In the genomic region with DNA sequence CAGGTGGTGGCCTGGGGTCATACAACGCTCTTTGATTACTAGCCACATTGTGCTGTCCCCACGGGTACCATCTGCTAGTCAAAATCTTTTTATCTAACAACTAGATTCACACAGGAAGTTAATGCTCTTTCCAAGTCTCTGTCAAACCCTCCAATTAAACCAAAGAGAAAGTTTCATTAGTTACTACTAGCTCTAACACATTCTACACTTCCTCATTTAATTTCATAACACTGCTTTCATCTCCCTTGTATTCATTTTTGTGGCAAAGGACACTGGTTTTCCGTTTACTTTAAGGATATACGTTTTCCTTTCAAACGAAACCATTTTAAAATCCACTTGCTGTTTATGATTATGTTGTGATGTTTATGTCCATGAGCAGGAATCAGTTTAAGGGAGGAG, we compare ENCODE assay signal across 19 cellular contexts. TPM values are rescaled to one million over a fixed set of nuclear protein-coding genes. Genes with fewer than 3 reads are reported as not detected.
DNase-seq lines count a peak whose midpoint lies in the region; ATAC-seq and TF ChIP-seq lines count a peak whose summit lies in the region.
"Had no signal": no experiment of that assay in that cellular context is flagged by ENCODE, and none has a peak within 500 bp of the region (broad histone marks: within the 10 kb centered on the region; RNA-seq: fewer than 3 reads in every experiment).

No MANE protein-coding gene starts in this region.

- no peak for TF ChIP-seq CTCF in CD14-positive monocyte (IDR thresholded peaks at IDR 0.05)
- no peak for TF ChIP-seq CTCF in esophagus squamous epithelium (IDR thresholded peaks at IDR 0.05)
- TF ChIP-seq CTCF in osteocyte (IDR thresholded peaks at IDR 0.05), result no peak

- H3K9me3 ChIP-seq in esophagus squamous epithelium, result no peaks in the 10 kb centered on the region
- H3K9me3 ChIP-seq: BE2C, lower lobe of right lung, SJSA1, stomach had no signal

- peaks cover 0 to 1% (median 0%) of the 10 kb centered on the region in 3 donors for H3K27me3 Mint-ChIP-seq in CD14-positive monocyte (ENCODE audit: low read depth in 3 of 3)
- H3K27me3 Mint-ChIP-seq in IgD-negative memory B cell, result no peaks in the 10 kb centered on the region
- no peaks in the 10 kb centered on the region for H3K27me3 Mint-ChIP-seq in T-helper 2 cell treated with Interferon-gamma antibody and Interleukin-4, amounts not matched to agents 5 μg/mL and 100 μg/mL, for 36 hours (ENCODE audit: low read depth)
- H3K27me3 Mint-ChIP-seq in memory B cell, result no peaks in the 10 kb centered on the region
- H3K27me3 Mint-ChIP-seq in osteocyte (ENCODE audit: unreplicated experiment), result no peaks in the 10 kb centered on the region

- no peak for DNase-seq in CD14-positive monocyte (ENCODE audit: low spot score)
- DNase-seq in T-helper 2 cell treated with Interferon-gamma antibody and Interleukin-4, amounts not matched to agents 5 μg/mL and 100 μg/mL, for 36 hours (ENCODE audit: low spot score), result no peak
- no peak for DNase-seq in memory B cell (ENCODE audit: low spot score in 2 of 2)
- DNase-seq in esophagus squamous epithelium (lab: John Stamatoyannopoulos, UW), result no peak
- no peak for DNase-seq in DMS153 treated with DMSO at 0.1 percent for 48 hours (lab: John Stamatoyannopoulos, UW; ENCODE audit: unreplicated experiment)
- no peak for DNase-seq in osteocyte (ENCODE audit: extremely low spot score, unreplicated experiment)
- DNase-seq in KBM-7, result no peak
- DNase-seq: BE2C, endodermal cell, foreskin fibroblast, GOT3, lower lobe of right lung, NCI-H2171, stomach, WERI-Rb-1 had no signal

- H3K36me3 Mint-ChIP-seq in CD14-positive monocyte, result peaks cover 37 to 60% of the 10 kb centered on the region in 2 donors
- peaks cover 10% of the 10 kb centered on the region for H3K36me3 Mint-ChIP-seq in IgD-negative memory B cell
- H3K36me3 Mint-ChIP-seq in T-helper 2 cell treated with Interferon-gamma antibody and Interleukin-4, amounts not matched to agents 5 μg/mL and 100 μg/mL, for 36 hours (ENCODE audit: low read depth), result peaks cover 33% of the 10 kb centered on the region
- peaks cover 23% of the 10 kb centered on the region for H3K36me3 Mint-ChIP-seq in memory B cell
- H3K36me3 Mint-ChIP-seq in osteocyte (ENCODE audit: unreplicated experiment), result peaks cover 34% of the 10 kb centered on the region

- H3K4me1 ChIP-seq in esophagus squamous epithelium, result peaks cover 14 to 49% (median 21%) of the 10 kb centered on the region in 3 donors

- H3K4me1 Mint-ChIP-seq in CD14-positive monocyte (peaks cover 36% of the 10 kb centered on the region), IgD-negative memory B cell (peaks cover 14 to 22% (median 20%) of the 10 kb centered on the region in 3 donors), memory B cell (peaks cover 18% of the 10 kb centered on the region), osteocyte (ENCODE audit: unreplicated experiment) (peaks cover 13% of the 10 kb centered on the region)
- H3K4me1 Mint-ChIP-seq in T-helper 2 cell treated with Interferon-gamma antibody and Interleukin-4, amounts not matched to agents 5 μg/mL and 100 μg/mL, for 36 hours (ENCODE audit: low read depth), result peaks cover 24% of the 10 kb centered on the region

- ATAC-seq in memory B cell (ENCODE audit: low read depth), result no peak
- ATAC-seq: lower lobe of right lung had no signal

- no peak overlapping the region for H3K4me3 ChIP-seq in esophagus squamous epithelium
- H3K4me3 ChIP-seq: lower lobe of right lung, SJSA1, stomach had no signal

- WGBS in esophagus squamous epithelium, 2 donors, result 58 to 75% methylated on average over 5 of the region's 5 CpGs

- TF ChIP-seq POLR2A in esophagus squamous epithelium (IDR thresholded peaks at IDR 0.05), result no peak

- peaks cover 22 to 73% (median 44%) of the 10 kb centered on the region in 3 donors for H3K36me3 ChIP-seq in esophagus squamous epithelium

- no peak overlapping the region for H3K27ac ChIP-seq in esophagus squamous epithelium
- H3K27ac ChIP-seq: lower lobe of right lung, SJSA1 had no signal

- H3K9me3 Mint-ChIP-seq in CD14-positive monocyte, result no peaks in the 10 kb centered on the region
- H3K9me3 Mint-ChIP-seq in IgD-negative memory B cell, result no peaks in the 10 kb centered on the region
- H3K9me3 Mint-ChIP-seq in T-helper 2 cell treated with Interferon-gamma antibody and Interleukin-4, amounts not matched to agents 5 μg/mL and 100 μg/mL, for 36 hours, result no peaks in the 10 kb centered on the region
- H3K9me3 Mint-ChIP-seq in memory B cell, result no peaks in the 10 kb centered on the region
- no peaks in the 10 kb centered on the region for H3K9me3 Mint-ChIP-seq in osteocyte (ENCODE audit: unreplicated experiment)
- H3K9me3 Mint-ChIP-seq: endodermal cell had no signal

- no peak overlapping the region for H3K4me3 Mint-ChIP-seq in CD14-positive monocyte
- H3K4me3 Mint-ChIP-seq in IgD-negative memory B cell, result peak overlapping the region; percentile 58 to 84 (median 76)
- no peak overlapping the region for H3K4me3 Mint-ChIP-seq in T-helper 2 cell treated with Interferon-gamma antibody and Interleukin-4, amounts not matched to agents 5 μg/mL and 100 μg/mL, for 36 hours
- peak overlapping the region; percentile 60 for H3K4me3 Mint-ChIP-seq in memory B cell
- H3K4me3 Mint-ChIP-seq in osteocyte (ENCODE audit: unreplicated experiment), result no peak overlapping the region
- H3K4me3 Mint-ChIP-seq: endodermal cell had no signal

- intact Hi-C loops in CD14-positive monocyte (cut with micrococcal nuclease), result no loop called here
- intact Hi-C loops in esophagus squamous epithelium (cut with DNase I), result no loop called here

- H3K27ac Mint-ChIP-seq in CD14-positive monocyte (peak overlapping the region; percentile 71 to 84 (median 76)), IgD-negative memory B cell (peak overlapping the region; percentile 76 to 95 (median 82)), memory B cell (peak overlapping the region; percentile 76), osteocyte (ENCODE audit: unreplicated experiment) (no peak overlapping the region)
- peak overlapping the region; percentile 70 for H3K27ac Mint-ChIP-seq in T-helper 2 cell treated with Interferon-gamma antibody and Interleukin-4, amounts not matched to agents 5 μg/mL and 100 μg/mL, for 36 hours
- H3K27ac Mint-ChIP-seq: endodermal cell had no signal

- H3K27me3 ChIP-seq in esophagus squamous epithelium, result no peaks in the 10 kb centered on the region
- H3K27me3 ChIP-seq: BE2C, SJSA1, stomach had no signal

- in situ Hi-C loops in KBM-7 (cut with MboI; ENCODE audit: low pct_unique_long_range_greater_than_20kb, low sequenced_read_pairs), result no loop called here

RNA-seq across cellular contexts. Expression of a gene that starts 5.3 kb away (rescaled TPM):
- polyA plus RNA-seq in CD14-positive monocyte (1 to 10 TPM; 4.2 to 6.5 TPM), IgD-negative memory B cell (16.9 TPM)
- total RNA-seq in esophagus squamous epithelium (10 to 100 TPM in 1 of 4 donors, 1 to 10 TPM in 3; 3.9 to 12.6 (median 6.3) TPM), osteocyte (31.7 and 34.0 TPM in 2 replicates)

RNA-seq across cellular contexts. Expression of a gene that starts 17.5 kb away (rescaled TPM):
- polyA plus RNA-seq in CD14-positive monocyte (10 to 100 TPM; 57.1 to 60.3 TPM), IgD-negative memory B cell (183 TPM)
- total RNA-seq in esophagus squamous epithelium (100 to 1,000 TPM; 184 to 226 (median 193) TPM), osteocyte (161 and 172 TPM in 2 replicates)

RNA-seq across cellular contexts. Expression of a gene that starts 50.0 kb away (rescaled TPM):
- polyA plus RNA-seq in CD14-positive monocyte, result not detected
- polyA plus RNA-seq in IgD-negative memory B cell, result not detected
- not detected for total RNA-seq in esophagus squamous epithelium
- not detected in 2 replicates for total RNA-seq in osteocyte
- total RNA-seq: endodermal cell, lower lobe of right lung, SJSA1, skeletal muscle tissue, stomach, urinary bladder had no signal
- polyA plus RNA-seq: stomach, urinary bladder had no signal

Comparison
In these comparisons a context has a peak if more than half of its experiments do, and no peak if none do; other contexts are left out.
1. H3K4me3 Mint-ChIP-seq: peak in IgD-negative memory B cell (4 of 4) and memory B cell (single experiment); none in CD14-positive monocyte (0 of 2), T-helper 2 cell treated with Interferon-gamma antibody and Interleukin-4, amounts not matched to agents 5 μg/mL and 100 μg/mL, for 36 hours (single experiment) and osteocyte (single experiment).